In the genomic region with DNA sequence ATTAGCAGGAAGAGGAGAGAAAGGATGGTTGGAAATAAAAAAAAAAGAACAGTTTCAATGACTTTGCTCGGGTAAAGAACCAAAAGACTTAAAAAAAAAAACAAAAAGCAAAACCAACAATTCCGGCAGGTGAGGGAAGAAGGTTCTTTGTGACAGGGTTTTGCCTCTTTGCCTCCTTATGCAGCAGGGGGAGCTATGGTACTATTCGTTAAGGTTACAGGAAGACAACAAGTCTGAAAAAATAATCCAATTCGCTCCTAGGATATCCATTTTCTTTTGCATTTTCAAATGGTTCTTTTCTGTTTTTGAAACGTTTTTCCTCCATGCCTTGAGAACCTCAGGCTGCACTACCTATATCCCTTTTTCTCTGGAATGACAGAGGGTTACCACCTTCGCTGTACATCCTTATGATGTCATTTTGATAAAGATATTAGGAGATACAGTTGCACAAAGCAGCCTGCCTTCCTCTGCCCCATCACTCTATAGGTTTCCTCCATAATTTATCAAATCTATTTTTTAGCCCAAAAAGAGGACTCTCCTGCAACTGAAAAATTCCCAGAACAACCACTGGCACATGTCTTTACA, we compare ENCODE assay signal across 9 cellular contexts. TPM values are rescaled to one million over a fixed set of nuclear protein-coding genes. Genes with fewer than 3 reads are reported as not detected.
A peak's percentile ranks its signal among the peaks of the same experiment; 100 is the strongest.
DNase-seq lines count a peak whose midpoint lies in the region; ATAC-seq, FAIRE-seq and TF ChIP-seq lines count a peak whose summit lies in the region.
"Had no signal": no experiment of that assay in that cellular context is flagged by ENCODE, and none has a peak within 500 bp of the region (broad histone marks: within the 10 kb centered on the region; RNA-seq: fewer than 3 reads in every experiment).

No MANE protein-coding gene starts in this region.

- DNase-seq in cardiac muscle cell (ENCODE audit: low read depth in 1 of 2, low spot score in 1 of 2) (peak; percentile 61 to 81), cardiac septum (ENCODE audit: low spot score) (no peak), HS-27A (ENCODE audit: low read depth) (peak; percentile 38), NOMO-1 treated with DMSO at 0.1 percent for 48 hours (lab: John Stamatoyannopoulos, UW; ENCODE audit: unreplicated experiment) (peak; percentile 64), brain microvascular endothelial cell (peak; percentile 53), HepG2 (ENCODE audit: low spot score) (peak; percentile 39), HK-2 (ENCODE audit: unreplicated experiment) (no peak)

- CTCF ChIA-PET in HepG2 (lab: Yijun Ruan, JAX; ENCODE audit: low intra/inter-chr PET ratio, low total read pairs), result interaction anchor here (1.4 kb wide), 1 partner anchor 58 kb away, joined by 4 read pairs; no protein-coding TSS in a partner anchor

- H4K20me1 ChIP-seq in HepG2 (ENCODE audit: insufficient read depth, low read length), result no peaks in the 10 kb centered on the region

- H3K79me2 ChIP-seq in HepG2 (ENCODE audit: insufficient read depth, low read length), result no peaks in the 10 kb centered on the region

- no peaks in the 10 kb centered on the region for H3K27me3 ChIP-seq in cardiac muscle cell
- no peaks in the 10 kb centered on the region for H3K27me3 ChIP-seq in brain microvascular endothelial cell (replicated peaks)
- H3K27me3 ChIP-seq in HepG2 (ENCODE audit: control insufficient read depth in 1 of 2, insufficient read depth in 2 of 2, low read length in 2 of 2), result no peaks in the 10 kb centered on the region; a peak in 1 of 5 replicates

- H3K27ac ChIP-seq in cardiac muscle cell, result no peak overlapping the region
- no peak overlapping the region for H3K27ac ChIP-seq in brain microvascular endothelial cell
- no peak overlapping the region for H3K27ac ChIP-seq in HepG2 (ENCODE audit: extremely low read length, insufficient read depth, low read length)

- no peak overlapping the region for H3K9ac ChIP-seq in HepG2 (ENCODE audit: insufficient read depth, low read depth, low read length)

- POLR2A ChIA-PET in HepG2 (lab: Yijun Ruan, JAX), result no interaction called here

- H3K4me3 ChIP-seq in cardiac muscle cell (no peak overlapping the region), brain microvascular endothelial cell (ENCODE audit: low read depth, low read length) (no peak overlapping the region), HepG2 (replicated peaks in 1 of 3; ENCODE audit: insufficient read depth in 1 of 3, low read depth in 2 of 3, low read length in 3 of 3) (no peak overlapping the region)

- in situ Hi-C loops in brain microvascular endothelial cell (cut with HindIII; ENCODE audit: low pct_ligation_motif_present, low sequenced_read_pairs) (no loop called here), HepG2 (cut with HindIII; ENCODE audit: extremely low pct_ligation_motif_present, low pct_unique_long_range_greater_than_20kb) (no loop called here)

- no peak for TF ChIP-seq POLR2A in HepG2 (IDR thresholded peaks at IDR 0.05; ENCODE audit: insufficient read depth in 1 of 2, low read depth in 2 of 2, low read length in 2 of 2)

- peak; percentile 80 for FAIRE-seq in HepG2 (lab: Jason Lieb, UNC)
- FAIRE-seq: colon had no signal

- H2AFZ ChIP-seq in HepG2 (ENCODE audit: low read length), result no peak overlapping the region

- H3K9me3 ChIP-seq in cardiac muscle cell (ENCODE audit: low read depth) (no peaks in the 10 kb centered on the region), HepG2 (ENCODE audit: low read length) (no peaks in the 10 kb centered on the region)

- TF ChIP-seq EP300 in HepG2 (IDR thresholded peaks at IDR 0.05; ENCODE audit: low read depth in 2 of 2, low read length in 2 of 2) (no peak), HepG2 (CRISPR knock-in tag; IDR thresholded peaks at IDR 0.05; ENCODE audit: borderline replicate concordance) (no peak)

- TF ChIP-seq RAD21 in HepG2 (CRISPR knock-in tag; IDR thresholded peaks at IDR 0.05), result no peak

- no peaks in the 10 kb centered on the region for H3K36me3 ChIP-seq in cardiac muscle cell
- H3K36me3 ChIP-seq in brain microvascular endothelial cell (replicated peaks), result no peaks in the 10 kb centered on the region
- no peaks in the 10 kb centered on the region for H3K36me3 ChIP-seq in HepG2 (replicated peaks in 1 of 2; ENCODE audit: control insufficient read depth in 1 of 2, insufficient read depth in 2 of 2, low read length in 2 of 2)

- WGBS in HepG2 (ENCODE audit: low lambda C conversion rate), result 14% methylated on average over 6 of the region's 6 CpGs

- no peak overlapping the region for H3K4me2 ChIP-seq in HepG2 (ENCODE audit: low read depth, low read length)

- intact Hi-C loops in cardiac septum (cut with DNase I), result no loop called here
- intact Hi-C loops in HepG2 (cut with micrococcal nuclease; ENCODE audit: unreplicated experiment), result loop anchor here (2.0 kb wide), 1 partner anchor 58 kb away; no protein-coding TSS in a partner anchor

- peak; percentile 88 for TF ChIP-seq CTCF in cardiac muscle cell (IDR thresholded peaks at IDR 0.05; ENCODE audit: low read depth, low read length)
- TF ChIP-seq CTCF in brain microvascular endothelial cell (IDR thresholded peaks at IDR 0.05; ENCODE audit: low read depth, low read length, missing control alignments), result peak; percentile 87
- TF ChIP-seq CTCF in HepG2 (CRISPR knock-in tag; IDR thresholded peaks at IDR 0.05), result peak; percentile 57

- no peaks in the 10 kb centered on the region for H3K4me1 ChIP-seq in cardiac muscle cell (ENCODE audit: low read depth)
- H3K4me1 ChIP-seq in HepG2 (ENCODE audit: insufficient read depth, low read length), result no peaks in the 10 kb centered on the region

- ATAC-seq in HepG2, result 0 out of 3 replicates have a peak, but pooled peaks have one; percentile 30
- ATAC-seq in HG02610 (IDR thresholded peaks at IDR 0.05; ENCODE audit: unreplicated experiment), result no peak

- BruUV-seq in HepG2 (replicated peaks; lab: Mats Ljungman, UMichigan), result no TSS peak

TF ChIP-seq in HepG2, 621 proteins besides CTCF, POLR2A, EP300 and RAD21:
- TF ChIP-seq DNMT3B (CRISPR knock-in tag; conservative IDR thresholded peaks at IDR 0.05) (no peak), SMC3 (IDR thresholded peaks at IDR 0.05; ENCODE audit: low read length) (peak; percentile 20; the same call in 1 of the 2 replicates), ZBTB8A (CRISPR knock-in tag; IDR thresholded peaks at IDR 0.05; ENCODE audit: borderline replicate concordance, low read depth) (no peak), STAG1 (CRISPR knock-in tag; IDR thresholded peaks at IDR 0.05) (peak; percentile 55), CENPT (CRISPR knock-in tag; IDR thresholded peaks at IDR 0.05; ENCODE audit: low read depth) (no peak), ZNF3 (CRISPR knock-in tag; IDR thresholded peaks at IDR 0.05) (no peak), ELK4 (CRISPR knock-in tag; IDR thresholded peaks at IDR 0.05; ENCODE audit: borderline replicate concordance) (no peak), MNT (IDR thresholded peaks at IDR 0.05) (no peak)
- TF ChIP-seq, protein P1, sequence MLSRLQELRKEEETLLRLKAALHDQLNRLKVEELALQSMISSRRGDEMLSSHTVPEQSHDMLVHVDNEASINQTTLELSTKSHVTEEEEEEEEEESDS (CRISPR knock-in tag; IDR thresholded peaks at IDR 0.05; ENCODE audit: borderline replicate concordance), result no peak
TF ChIP-seq in HepG2: peak in this region for 2.

RNA-seq across cellular contexts. Expression of gene CFAP20DC, which starts 55.0 kb away (rescaled TPM):
- 0.53 and 1.3 TPM in 2 replicates for total RNA-seq in cardiac muscle cell
- polyA plus RNA-seq in cardiac muscle cell, result 0.53 and 3.5 TPM in 2 replicates
- 0.08 TPM for total RNA-seq in cardiac septum
- total RNA-seq in HepG2 (2016; rRNA removed; fragmentation: Illumina TruSeq; extraction: Trizol), result not detected in 2 replicates
- total RNA-seq in HepG2 (2016; cell fraction: cytosol; rRNA removed; fragmentation: Illumina TruSeq; extraction: Trizol; ENCODE audit: low read depth), result not detected in 2 replicates
- total RNA-seq in HepG2 (2016; cell fraction: insoluble cytoplasmic fraction; rRNA removed; fragmentation: Illumina TruSeq; extraction: Trizol), result not detected in 2 replicates
- total RNA-seq in HepG2 (2016; cell fraction: membrane; rRNA removed; fragmentation: Illumina TruSeq; extraction: Trizol), result not detected in 2 replicates
- total RNA-seq in HepG2 (2016; cell fraction: nucleus; rRNA removed; fragmentation: Illumina TruSeq; extraction: Trizol), result not detected in 2 replicates
- polyA plus RNA-seq in HepG2 (2011; rRNA removed), result not detected in 2 replicates
- not detected in 2 replicates for polyA plus RNA-seq in HepG2 (2011; cell fraction: cytosol; rRNA removed)
- polyA plus RNA-seq in HepG2 (2011; cell fraction: nucleus; rRNA removed), result not detected in 2 replicates
- not detected in 2 replicates for polyA plus RNA-seq in HepG2 (2012)
- polyA plus RNA-seq in HepG2 (2016; cell fraction: cytosol; fragmentation: Illumina TruSeq; extraction: Trizol; ENCODE audit: low read depth), result not detected in 2 replicates
- not detected in 2 replicates for polyA plus RNA-seq in HepG2 (2016; cell fraction: insoluble cytoplasmic fraction; fragmentation: Illumina TruSeq; extraction: Trizol; ENCODE audit: low read depth)
- polyA plus RNA-seq in HepG2 (2016; cell fraction: membrane; fragmentation: Illumina TruSeq; extraction: Trizol; ENCODE audit: low read depth), result not detected in 2 replicates
- not detected in 2 replicates for polyA plus RNA-seq in HepG2 (2016; cell fraction: nucleus; fragmentation: Illumina TruSeq; extraction: Trizol; ENCODE audit: insufficient read depth, low read depth)
- polyA minus RNA-seq in HepG2 (2011; rRNA and poly(A)+ RNA removed; ENCODE audit: low replicate concordance), result not detected in 2 replicates
- not detected in 2 replicates for polyA minus RNA-seq in HepG2 (2011; cell fraction: cytosol; rRNA and poly(A)+ RNA removed)
- not detected in 2 replicates for polyA minus RNA-seq in HepG2 (2011; cell fraction: nucleus; rRNA and poly(A)+ RNA removed)

Comparison
In these comparisons a context has a peak if more than half of its experiments do, and no peak if none do; other contexts are left out.
1. DNase-seq: peak in cardiac muscle cell (2 of 2), HS-27A (single experiment), NOMO-1 treated with DMSO at 0.1 percent for 48 hours (single experiment), brain microvascular endothelial cell (single experiment) and HepG2 (single experiment); none in cardiac septum (single experiment) and HK-2 (single experiment).
2. Peak in every context shown above with its lines, with median percentiles within 50 percentile points of each other: CTCF ChIP-seq.